13 cellular contexts compared by ENCODE assay signal in the genomic region with DNA sequence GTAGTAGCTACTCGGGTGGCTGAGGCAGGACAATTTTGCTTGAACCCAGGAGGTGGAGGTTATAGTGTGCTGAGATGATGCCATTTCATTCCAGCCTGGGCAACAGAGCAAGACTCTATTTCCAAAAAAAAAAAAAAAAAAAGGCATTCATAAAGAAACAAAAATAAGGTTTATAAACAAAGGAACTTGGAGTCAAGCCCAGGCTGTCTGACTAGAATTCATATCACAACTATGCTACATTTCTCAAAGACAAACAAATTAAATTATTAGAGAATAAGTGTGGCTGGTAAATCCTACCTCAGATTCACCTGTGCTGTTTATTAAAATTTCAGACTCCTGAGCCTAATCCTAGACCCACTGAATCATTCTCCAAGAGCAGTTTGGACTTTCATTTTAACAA. TPM values are rescaled to one million over a fixed set of nuclear protein-coding genes. Genes with fewer than 3 reads are reported as not detected.
DNase-seq lines count a peak whose midpoint lies in the region; ATAC-seq, FAIRE-seq and TF ChIP-seq lines count a peak whose summit lies in the region.
"Had no signal": no experiment of that assay in that cellular context is flagged by ENCODE, and none has a peak within 500 bp of the region (broad histone marks: within the 10 kb centered on the region; RNA-seq: fewer than 3 reads in every experiment).

No MANE protein-coding gene starts in this region.

- no peaks in the 10 kb centered on the region for H3K9me3 ChIP-seq in A673 (ENCODE audit: low read depth, low read length, poor library complexity, severe bottlenecking)
- H3K9me3 ChIP-seq in CD8-positive, alpha-beta memory T cell (ENCODE audit: low read length): no peaks in the 10 kb centered on the region
- H3K9me3 ChIP-seq in T-helper 17 cell (ENCODE audit: control insufficient read depth, low read length, poor library complexity, severe bottlenecking): no peaks in the 10 kb centered on the region
- no peaks in the 10 kb centered on the region for H3K9me3 ChIP-seq in lower lobe of right lung
- H3K9me3 ChIP-seq: BE2C, uterus had no signal

- intact Hi-C loops in A673 (cut with micrococcal nuclease; ENCODE audit: unreplicated experiment): no loop called here
- intact Hi-C loops in lower lobe of right lung (cut with DNase I): no loop called here

- H3K4me3 Mint-ChIP-seq in CD8-positive, alpha-beta memory T cell: peak overlapping the region in 4 of 7 donors; percentile 57 to 77 (median 70)
- H3K4me3 Mint-ChIP-seq in T-helper 17 cell: no peak overlapping the region

- FAIRE-seq in HTR-8/SVneo (lab: Jason Lieb, UNC): no peak

- ATAC-seq in T-helper 17 cell: no peak
- ATAC-seq in HG03039 (IDR thresholded peaks at IDR 0.05; ENCODE audit: unreplicated experiment): no peak
- no peak for ATAC-seq in lower lobe of right lung
- ATAC-seq: left cardiac atrium had no signal

- H3K4me1 Mint-ChIP-seq in CD8-positive, alpha-beta memory T cell: peaks cover 43 to 57% (median 56%) of the 10 kb centered on the region in 3 donors
- peaks cover 27% of the 10 kb centered on the region for H3K4me1 Mint-ChIP-seq in T-helper 17 cell

- H3K36me3 Mint-ChIP-seq in CD8-positive, alpha-beta memory T cell: peaks cover 0 to 23% (median 6%) of the 10 kb centered on the region in 3 donors
- H3K36me3 Mint-ChIP-seq in T-helper 17 cell (ENCODE audit: low read depth): peaks cover 4% of the 10 kb centered on the region

- DNase-seq in A673 (ENCODE audit: low spot score): no peak
- no peak for DNase-seq in CD8-positive, alpha-beta memory T cell
- DNase-seq in T-helper 17 cell: no peak
- peak; percentile 43 for DNase-seq in fibroblast of pulmonary artery (ENCODE audit: low read depth)
- DNase-seq in HTR-8/SVneo (ENCODE audit: insufficient read length, low spot score): no peak
- DNase-seq in lower lobe of right lung: no peak
- no peak for DNase-seq in GM13976 (ENCODE audit: low spot score)
- DNase-seq: BE2C; left cardiac atrium; NCI-H1048; stimulated activated CD4-positive, alpha-beta T cell treated with anti-CD3 and anti-CD28 coated beads, Interleukin-2, amount 100 ng/mL, for 48 hours; uterus had no signal

- H3K27ac ChIP-seq in A673 (ENCODE audit: low read depth, low read length, poor library complexity, severe bottlenecking): peak overlapping the region; percentile 32
- peak overlapping the region; percentile 2 for H3K27ac ChIP-seq in CD8-positive, alpha-beta memory T cell (ENCODE audit: low read depth, low read length)
- no peak overlapping the region for H3K27ac ChIP-seq in lower lobe of right lung
- H3K27ac ChIP-seq: uterus had no signal

- no peaks in the 10 kb centered on the region for H3K27me3 ChIP-seq in A673 (replicated peaks; ENCODE audit: insufficient read depth, low read depth, low read length, poor library complexity)
- no peaks in the 10 kb centered on the region for H3K27me3 ChIP-seq in CD8-positive, alpha-beta memory T cell (ENCODE audit: insufficient read depth, low read length, poor library complexity, severe bottlenecking)
- no peaks in the 10 kb centered on the region for H3K27me3 ChIP-seq in lower lobe of right lung (ENCODE audit: low read depth)
- H3K27me3 ChIP-seq: BE2C, uterus had no signal

- peaks cover 0 to under 1% (median 0%) of the 10 kb centered on the region in 5 donors for H3K9me3 Mint-ChIP-seq in CD8-positive, alpha-beta memory T cell

- no peaks in the 10 kb centered on the region for H3K27me3 Mint-ChIP-seq in CD8-positive, alpha-beta memory T cell
- H3K27me3 Mint-ChIP-seq in T-helper 17 cell: no peaks in the 10 kb centered on the region

- peak overlapping the region; percentile 78 to 95 (median 88) for H3K27ac Mint-ChIP-seq in CD8-positive, alpha-beta memory T cell
- H3K27ac Mint-ChIP-seq in T-helper 17 cell: peak overlapping the region; percentile 87

- CTCF ChIA-PET in A673 (lab: Charles Lee): no interaction called here
- CTCF ChIA-PET in CD8-positive, alpha-beta memory T cell (lab: Charles Lee): interaction anchor here (1.2 kb wide), 1 partner anchor 276 kb away, joined by 5 read pairs; no protein-coding TSS in a partner anchor

- no TSS peak for BruUV-seq in A673 (replicated peaks; lab: Mats Ljungman, UMichigan)

- peaks cover 47% of the 10 kb centered on the region for H3K4me1 ChIP-seq in A673 (ENCODE audit: insufficient read depth, low read length, poor library complexity, severe bottlenecking)
- H3K4me1 ChIP-seq in CD8-positive, alpha-beta memory T cell (ENCODE audit: insufficient read depth, low read length): peaks cover 28% of the 10 kb centered on the region
- peaks cover 23% of the 10 kb centered on the region for H3K4me1 ChIP-seq in lower lobe of right lung
- H3K4me1 ChIP-seq: BE2C had no signal

- in situ Hi-C loops in GM13976 (cut with MboI; ENCODE audit: low sequenced_read_pairs, unreplicated experiment): no loop called here

- H3K36me3 ChIP-seq in A673 (ENCODE audit: insufficient read depth, low read length, poor library complexity, severe bottlenecking) (no peaks in the 10 kb centered on the region), lower lobe of right lung (peaks cover 7% of the 10 kb centered on the region)
- no peaks in the 10 kb centered on the region for H3K36me3 ChIP-seq in CD8-positive, alpha-beta memory T cell (ENCODE audit: insufficient read depth, low read length)
- H3K36me3 ChIP-seq: BE2C, uterus had no signal

- TF ChIP-seq CTCF in A673 (conservative IDR thresholded peaks at IDR 0.05; ENCODE audit: low read depth, low read length): no peak
- no peak for TF ChIP-seq CTCF in fibroblast of pulmonary artery (IDR thresholded peaks at IDR 0.05; ENCODE audit: low read length, missing control alignments)
- no peak for TF ChIP-seq CTCF in lower lobe of right lung (IDR thresholded peaks at IDR 0.05)
- no peak for TF ChIP-seq CTCF in GM13976 (IDR thresholded peaks at IDR 0.05; ENCODE audit: borderline replicate concordance, control extremely low read depth, extremely low read depth, insufficient read depth, missing control alignments)

- H3K4me3 ChIP-seq in A673 (ENCODE audit: low read depth, low read length, poor library complexity, severe bottlenecking) (no peak overlapping the region), fibroblast of pulmonary artery (replicated peaks; ENCODE audit: low read depth, low read length) (no peak overlapping the region), lower lobe of right lung (no peak overlapping the region)
- no peak overlapping the region for H3K4me3 ChIP-seq in CD8-positive, alpha-beta memory T cell (ENCODE audit: low read length)
- H3K4me3 ChIP-seq: uterus had no signal

- POLR2A ChIA-PET in A673 (lab: Charles Lee; ENCODE audit: low non-redundant PET): no interaction called here
- POLR2A ChIA-PET in CD8-positive, alpha-beta memory T cell (lab: Charles Lee): interaction anchor here (1.0 to 1.7 kb wide), 2 partner anchors 26 to 59 kb away, joined by 4 to 5 read pairs; a partner anchor contains a TSS

RNA-seq across cellular contexts. Expression of a gene that starts 4.2 kb away (rescaled TPM):
- 27.5 and 34.4 TPM in 2 replicates for total RNA-seq in A673 (2021)
- 10 to 100 TPM; 24.6 to 24.8 TPM for total RNA-seq in CD8-positive, alpha-beta memory T cell
- 36.1 TPM for polyA plus RNA-seq in CD8-positive, alpha-beta memory T cell
- total RNA-seq in T-helper 17 cell: 10 to 100 TPM; 11.1 to 12.8 TPM
- total RNA-seq in lower lobe of right lung: 16.7 TPM

RNA-seq across cellular contexts. Expression of a gene that starts 26.0 kb away (rescaled TPM):
- total RNA-seq in A673 (2021) (78.4 and 102 TPM in 2 replicates), T-helper 17 cell (10 to 100 TPM; 70.4 to 74.5 TPM), lower lobe of right lung (46.8 TPM)
- 100 to 1,000 TPM; 100 to 109 TPM for total RNA-seq in CD8-positive, alpha-beta memory T cell
- polyA plus RNA-seq in CD8-positive, alpha-beta memory T cell: 87.5 TPM
